Comparison of ENCODE assay signal across 22 cellular contexts in the genomic region with DNA sequence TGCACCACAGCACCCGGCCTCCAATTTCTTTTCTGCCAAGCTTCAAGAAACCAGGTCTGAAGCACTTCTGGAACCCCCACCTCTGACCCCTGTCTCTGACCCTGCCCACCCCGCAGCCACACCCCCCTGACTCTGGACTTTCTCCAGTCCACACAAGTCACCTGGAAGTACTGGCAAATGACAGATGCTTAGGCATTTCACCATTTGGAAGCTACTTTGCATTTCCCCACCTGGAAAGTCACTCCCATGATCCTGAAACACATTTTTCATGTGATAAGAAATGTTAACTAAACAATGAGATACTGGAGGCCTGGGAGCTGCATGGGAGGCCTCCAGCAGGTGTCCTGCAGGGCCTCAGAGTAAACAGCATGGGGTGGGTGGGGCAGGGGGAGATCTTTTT. TPM values are rescaled to one million over a fixed set of nuclear protein-coding genes. Genes with fewer than 3 reads are reported as not detected.
DNase-seq lines count a peak whose midpoint lies in the region; ATAC-seq, FAIRE-seq and TF ChIP-seq lines count a peak whose summit lies in the region.
"Had no signal": no experiment of that assay in that cellular context is flagged by ENCODE, and none has a peak within 500 bp of the region (broad histone marks: within the 10 kb centered on the region; RNA-seq: fewer than 3 reads in every experiment).

No MANE protein-coding gene starts in this region.

- no peaks in the 10 kb centered on the region for H3K4me1 Mint-ChIP-seq in activated T-helper 1 cell treated with anti-CD3 and anti-CD28 coated beads, Interleukin-12 subunit alpha, Interleukin-12 subunit beta, Interleukin-2, Interleukin-4 antibody, amounts not matched to agents 30 ng/mL and 10 ng/mL and 1 ng/mL, durations not matched to agents 14 hours and 24 hours and 36 hours (ENCODE audit: low read depth)
- H3K4me1 Mint-ChIP-seq: B cell; CD8-positive, alpha-beta memory T cell; GM23338 had no signal

- peaks cover 61% of the 10 kb centered on the region for H3K36me3 Mint-ChIP-seq in activated T-helper 1 cell treated with anti-CD3 and anti-CD28 coated beads, Interleukin-12 subunit alpha, Interleukin-12 subunit beta, Interleukin-2, Interleukin-4 antibody, amounts not matched to agents 30 ng/mL and 10 ng/mL and 1 ng/mL, durations not matched to agents 14 hours and 24 hours and 36 hours (ENCODE audit: low read depth)

- TF ChIP-seq CTCF in mucosa of descending colon (IDR thresholded peaks at IDR 0.05) = no peak

- no peak for FAIRE-seq in small intestine (lab: Jason Lieb, UNC)
- FAIRE-seq: A204.1, G401.6, GM12892 had no signal

- no peaks in the 10 kb centered on the region for H3K27me3 ChIP-seq in small intestine (ENCODE audit: control insufficient read depth in 2 of 2, insufficient read depth in 2 of 2, low read length in 2 of 2)
- H3K27me3 ChIP-seq: BLaER1 had no signal

- H3K4me1 ChIP-seq in mucosa of descending colon (ENCODE audit: low read depth) (no peaks in the 10 kb centered on the region), small intestine (ENCODE audit: control insufficient read depth in 2 of 2, insufficient read depth in 1 of 2, low read depth in 1 of 2, low read length in 1 of 2) (no peaks in the 10 kb centered on the region)
- H3K4me1 ChIP-seq: BLaER1 had no signal

- 79 to 86% (median 85%) methylated on average over 2 of the region's 2 CpGs for WGBS in small intestine, 3 donors

- H3K27me3 Mint-ChIP-seq in activated T-helper 1 cell treated with anti-CD3 and anti-CD28 coated beads, Interleukin-12 subunit alpha, Interleukin-12 subunit beta, Interleukin-2, Interleukin-4 antibody, amounts not matched to agents 30 ng/mL and 10 ng/mL and 1 ng/mL, durations not matched to agents 14 hours and 24 hours and 36 hours (ENCODE audit: insufficient read depth) = no peaks in the 10 kb centered on the region
- H3K27me3 Mint-ChIP-seq: B cell; CD4-positive, CD25-positive, alpha-beta regulatory T cell; CD8-positive, alpha-beta memory T cell had no signal

- H3K36me3 ChIP-seq in mucosa of descending colon (ENCODE audit: low read depth) = no peaks in the 10 kb centered on the region
- H3K36me3 ChIP-seq in small intestine (ENCODE audit: control insufficient read depth in 2 of 2, insufficient read depth in 2 of 2, low read length in 2 of 2) = peaks cover 0 to 5% of the 10 kb centered on the region in 2 donors

- no peak overlapping the region for H3K27ac Mint-ChIP-seq in activated T-helper 1 cell treated with anti-CD3 and anti-CD28 coated beads, Interleukin-12 subunit alpha, Interleukin-12 subunit beta, Interleukin-2, Interleukin-4 antibody, amounts not matched to agents 30 ng/mL and 10 ng/mL and 1 ng/mL, durations not matched to agents 14 hours and 24 hours and 36 hours
- H3K27ac Mint-ChIP-seq: B cell; CD4-positive, CD25-positive, alpha-beta regulatory T cell; GM23338 had no signal

- H3K27ac ChIP-seq in small intestine (ENCODE audit: low read depth in 1 of 2, low read length in 1 of 2) = no peak overlapping the region
- H3K27ac ChIP-seq: 22Rv1, BLaER1, C4-2B had no signal

- H3K4me3 ChIP-seq in mucosa of descending colon (no peak overlapping the region), small intestine (ENCODE audit: low read depth in 1 of 2, low read length in 2 of 2) (no peak overlapping the region)
- H3K4me3 ChIP-seq: BLaER1, GM23338 had no signal

- H3K4me3 Mint-ChIP-seq in activated T-helper 1 cell treated with anti-CD3 and anti-CD28 coated beads, Interleukin-12 subunit alpha, Interleukin-12 subunit beta, Interleukin-2, Interleukin-4 antibody, amounts not matched to agents 30 ng/mL and 10 ng/mL and 1 ng/mL, durations not matched to agents 14 hours and 24 hours and 36 hours = no peak overlapping the region
- H3K4me3 Mint-ChIP-seq: B cell; CD4-positive, CD25-positive, alpha-beta regulatory T cell; GM23338; H9 had no signal

- peaks cover 6% of the 10 kb centered on the region for H3K9me3 ChIP-seq in mucosa of descending colon
- no peaks in the 10 kb centered on the region for H3K9me3 ChIP-seq in small intestine (ENCODE audit: control insufficient read depth, low read depth)

- intact Hi-C loops in mucosa of descending colon (cut with DNase I, micrococcal nuclease) = no loop called here
- intact Hi-C loops in activated T-helper 1 cell treated with anti-CD3 and anti-CD28 coated beads, Interleukin-12 subunit alpha, Interleukin-12 subunit beta, Interleukin-2, Interleukin-4 antibody, amounts not matched to agents 30 ng/mL and 10 ng/mL and 1 ng/mL, durations not matched to agents 14 hours and 24 hours and 36 hours (cut with micrococcal nuclease) = no loop called here

- ATAC-seq in mucosa of descending colon = peak; percentile 7
- no peak for ATAC-seq in GM21390 (IDR thresholded peaks at IDR 0.05; ENCODE audit: unreplicated experiment)
- ATAC-seq: GM23338, HCT116 had no signal

- peaks cover 16% of the 10 kb centered on the region for H3K9me3 Mint-ChIP-seq in activated T-helper 1 cell treated with anti-CD3 and anti-CD28 coated beads, Interleukin-12 subunit alpha, Interleukin-12 subunit beta, Interleukin-2, Interleukin-4 antibody, amounts not matched to agents 30 ng/mL and 10 ng/mL and 1 ng/mL, durations not matched to agents 14 hours and 24 hours and 36 hours

- DNase-seq in NCI-H345 (lab: John Stamatoyannopoulos, UW) (peak; percentile 6), NCI-H345 treated with DMSO at 0.1 percent for 48 hours (lab: John Stamatoyannopoulos, UW; ENCODE audit: unreplicated experiment) (no peak), NCI-H526 treated with DMSO at 0.1 percent for 48 hours (lab: John Stamatoyannopoulos, UW) (peak; percentile 60), mucosa of descending colon (no peak), small intestine (peak; percentile 8), NCI-H1436 (lab: John Stamatoyannopoulos, UW) (no peak)
- no peak for DNase-seq in activated T-helper 1 cell treated with anti-CD3 and anti-CD28 coated beads, Interleukin-12 subunit alpha, Interleukin-12 subunit beta, Interleukin-2, Interleukin-4 antibody, amounts not matched to agents 30 ng/mL and 10 ng/mL and 1 ng/mL, durations not matched to agents 14 hours and 24 hours and 36 hours (ENCODE audit: low spot score)
- DNase-seq: Calu3; CD4-positive, CD25-positive, alpha-beta regulatory T cell; CD8-positive, alpha-beta memory T cell; DND-41; H9 had no signal

RNA-seq across cellular contexts. Expression of a gene that starts 45.7 kb away (rescaled TPM):
- 10 to 100 TPM; 36.5 to 49.9 (median 46.4) TPM for total RNA-seq in mucosa of descending colon
- 10 to 100 TPM; 48.5 to 61.1 (median 55.1) TPM for polyA plus RNA-seq in small intestine
- 24.5 and 26.8 TPM in 2 replicates for total RNA-seq in activated T-helper 1 cell treated with anti-CD3 and anti-CD28 coated beads, Interleukin-12 subunit alpha, Interleukin-12 subunit beta, Interleukin-2, Interleukin-4 antibody, amounts not matched to agents 30 ng/mL and 10 ng/mL and 1 ng/mL, durations not matched to agents 14 hours and 24 hours and 36 hours

Comparison
In these comparisons a context has a peak if more than half of its experiments do, and no peak if none do; other contexts are left out.
1. DNase-seq: peak in NCI-H345 (single experiment), NCI-H526 treated with DMSO at 0.1 percent for 48 hours (single experiment) and small intestine (single experiment); none in NCI-H345 treated with DMSO at 0.1 percent for 48 hours (single experiment), mucosa of descending colon (0 of 3), activated T-helper 1 cell treated with anti-CD3 and anti-CD28 coated beads, Interleukin-12 subunit alpha, Interleukin-12 subunit beta, Interleukin-2, Interleukin-4 antibody, amounts not matched to agents 30 ng/mL and 10 ng/mL and 1 ng/mL, durations not matched to agents 14 hours and 24 hours and 36 hours (single experiment) and NCI-H1436 (single experiment).